In genomic region chr2:232381204-232382031, GRCh38 we compare ENCODE assay signal across 15 cellular contexts. TPM values are rescaled to one million over a fixed set of nuclear protein-coding genes. Genes with fewer than 3 reads are reported as not detected.
DNase-seq lines count a peak whose midpoint lies in the region; ATAC-seq, FAIRE-seq and TF ChIP-seq lines count a peak whose summit lies in the region.
"Not testable (repeated sequence)": the region's sequence is repeated elsewhere in the genome, so short reads cannot be mapped to it uniquely, and the experiment has no call there.
"Had no signal": no experiment of that assay in that cellular context is flagged by ENCODE, and none has a peak within 500 bp of the region (broad histone marks: within the 10 kb centered on the region; RNA-seq: fewer than 3 reads in every experiment).

No MANE protein-coding gene starts in this region.

- not testable (repeated sequence) for H3K9me3 ChIP-seq in HepG2 (ENCODE audit: low read length)

- not testable (repeated sequence) for BruUV-seq in HepG2 (replicated peaks; lab: Mats Ljungman, UMichigan)

- CTCF ChIA-PET in HepG2 (lab: Yijun Ruan, JAX; ENCODE audit: low intra/inter-chr PET ratio, low total read pairs), result not testable (repeated sequence)

- peaks cover 2 to 11% (median 7%) of the 10 kb centered on the region in 7 donors for H3K9me3 Mint-ChIP-seq in CD14-positive monocyte
- not testable (repeated sequence) for H3K9me3 Mint-ChIP-seq in activated naive CD8-positive, alpha-beta T cell treated with anti-CD3 and anti-CD28 coated beads, Interleukin-2, amount 10 ng/mL, durations not matched to agents 7 days and 5 days

- WGBS in HepG2 (ENCODE audit: low lambda C conversion rate), result 56% methylated on average over 28 of the region's 59 CpGs

- not testable (repeated sequence) for H2AFZ ChIP-seq in HepG2 (ENCODE audit: low read length)

- H3K27ac Mint-ChIP-seq in CD14-positive monocyte; activated naive CD8-positive, alpha-beta T cell treated with anti-CD3 and anti-CD28 coated beads, Interleukin-2, amount 10 ng/mL, durations not matched to agents 7 days and 5 days: not testable (repeated sequence)

- not testable (repeated sequence) for DNase-seq in CD14-positive monocyte (ENCODE audit: low spot score); GM20000 (ENCODE audit: low spot score); HepG2 (ENCODE audit: low spot score)
- peak; percentile 32 for DNase-seq in activated T-cell treated with anti-CD3 and anti-CD28 coated beads for 48 hours (ENCODE audit: low read depth)
- peak; percentile 69 for DNase-seq in activated naive CD8-positive, alpha-beta T cell treated with anti-CD3 and anti-CD28 coated beads, Interleukin-2, amount 10 ng/mL, durations not matched to agents 7 days and 5 days
- DNase-seq in posterior vena cava (ENCODE audit: low spot score), result peak; percentile 78
- peak; percentile 47 for DNase-seq in stimulated activated naive CD8-positive, alpha-beta T cell treated with anti-CD3 and anti-CD28 coated beads, Interleukin-15, Interleukin-2, amounts not matched to agents 100 U/mL and 50 U/mL, for 24 hours

- H3K4me2 ChIP-seq in HepG2 (ENCODE audit: low read depth, low read length), result not testable (repeated sequence)

- H3K79me2 ChIP-seq in HepG2 (ENCODE audit: insufficient read depth, low read length), result not testable (repeated sequence)

- H3K36me3 ChIP-seq in HepG2 (replicated peaks in 1 of 2; ENCODE audit: control insufficient read depth in 1 of 2, insufficient read depth in 2 of 2, low read length in 2 of 2), result not testable (repeated sequence)

- H3K4me3 Mint-ChIP-seq in CD14-positive monocyte, result peak overlapping the region; percentile 27 to 63
- H3K4me3 Mint-ChIP-seq in activated naive CD8-positive, alpha-beta T cell treated with anti-CD3 and anti-CD28 coated beads, Interleukin-2, amount 10 ng/mL, durations not matched to agents 7 days and 5 days, result peak overlapping the region; percentile 39

- intact Hi-C loops in CD14-positive monocyte (cut with micrococcal nuclease); HepG2 (cut with micrococcal nuclease; ENCODE audit: unreplicated experiment); posterior vena cava (cut with DNase I): not testable (repeated sequence)

- TF ChIP-seq CTCF in CD14-positive monocyte (IDR thresholded peaks at IDR 0.05), result not testable (repeated sequence)
- TF ChIP-seq CTCF in GM20000 (IDR thresholded peaks at IDR 0.05; ENCODE audit: extremely low read depth, missing control alignments) (peak; percentile 6), HepG2 (CRISPR knock-in tag; IDR thresholded peaks at IDR 0.05) (peak; percentile 30; the same call in 1 of the 2 replicates)

- H3K4me3 ChIP-seq in HepG2 (replicated peaks in 1 of 3; ENCODE audit: insufficient read depth in 1 of 3, low read depth in 2 of 3, low read length in 3 of 3), result not testable (repeated sequence)

- H3K4me1 Mint-ChIP-seq in CD14-positive monocyte; activated naive CD8-positive, alpha-beta T cell treated with anti-CD3 and anti-CD28 coated beads, Interleukin-2, amount 10 ng/mL, durations not matched to agents 7 days and 5 days: not testable (repeated sequence)

- not testable (repeated sequence) for H4K20me1 ChIP-seq in HepG2 (ENCODE audit: insufficient read depth, low read length)

- not testable (repeated sequence) for H3K9ac ChIP-seq in HepG2 (ENCODE audit: insufficient read depth, low read depth, low read length)

- not testable (repeated sequence) for FAIRE-seq in HepG2 (lab: Jason Lieb, UNC)

- not testable (repeated sequence) for TF ChIP-seq EP300 in HepG2 (IDR thresholded peaks at IDR 0.05; ENCODE audit: low read depth in 2 of 2, low read length in 2 of 2); HepG2 (CRISPR knock-in tag; IDR thresholded peaks at IDR 0.05; ENCODE audit: borderline replicate concordance)

- H3K27me3 ChIP-seq in HepG2 (ENCODE audit: control insufficient read depth in 1 of 2, insufficient read depth in 2 of 2, low read length in 2 of 2), result peaks cover 13 to 78% of the 10 kb centered on the region in 2 experiments

- H3K4me1 ChIP-seq in HepG2 (ENCODE audit: insufficient read depth, low read length), result not testable (repeated sequence)

- peaks cover 23 to 49% (median 25%) of the 10 kb centered on the region in 3 donors for H3K27me3 Mint-ChIP-seq in CD14-positive monocyte (ENCODE audit: low read depth in 3 of 3)
- H3K27me3 Mint-ChIP-seq in activated naive CD8-positive, alpha-beta T cell treated with anti-CD3 and anti-CD28 coated beads, Interleukin-2, amount 10 ng/mL, durations not matched to agents 7 days and 5 days, result peaks cover 37% of the 10 kb centered on the region

- not testable (repeated sequence) for H3K36me3 Mint-ChIP-seq in CD14-positive monocyte; activated naive CD8-positive, alpha-beta T cell treated with anti-CD3 and anti-CD28 coated beads, Interleukin-2, amount 10 ng/mL, durations not matched to agents 7 days and 5 days

- ATAC-seq in SK-N-SH treated with all-trans-retinoic acid at 6 μM for 48 hours, result peak; percentile 43
- peak; percentile 78 for ATAC-seq in activated naive CD8-positive, alpha-beta T cell treated with anti-CD3 and anti-CD28 coated beads, Interleukin-2, amount 10 ng/mL, durations not matched to agents 7 days and 5 days (ENCODE audit: low read depth)
- peak; percentile 51 for ATAC-seq in HepG2
- peak; percentile 70 for ATAC-seq in stimulated activated naive CD8-positive, alpha-beta T cell treated with anti-CD3 and anti-CD28 coated beads, Interleukin-15, Interleukin-2, amounts not matched to agents 100 U/mL and 50 U/mL, for 24 hours

- not testable (repeated sequence) for TF ChIP-seq RAD21 in HepG2 (CRISPR knock-in tag; IDR thresholded peaks at IDR 0.05)

- not testable (repeated sequence) for TF ChIP-seq POLR2A in HepG2 (IDR thresholded peaks at IDR 0.05; ENCODE audit: insufficient read depth in 1 of 2, low read depth in 2 of 2, low read length in 2 of 2)

- POLR2A ChIA-PET in activated naive CD8-positive, alpha-beta T cell treated with anti-CD3 and anti-CD28 coated beads, Interleukin-2, amount 10 ng/mL, durations not matched to agents 7 days and 5 days (lab: Charles Lee); HepG2 (lab: Yijun Ruan, JAX): not testable (repeated sequence)

- in situ Hi-C loops in HepG2 (cut with HindIII; ENCODE audit: extremely low pct_ligation_motif_present, low pct_unique_long_range_greater_than_20kb), result not testable (repeated sequence)

- not testable (repeated sequence) for H3K27ac ChIP-seq in HepG2 (ENCODE audit: extremely low read length, insufficient read depth, low read length)

RNA-seq across cellular contexts. Expression of gene ALPP, which starts 2.9 kb away (rescaled TPM):
- not detected for polyA plus RNA-seq in CD14-positive monocyte
- total RNA-seq in activated naive CD8-positive, alpha-beta T cell treated with anti-CD3 and anti-CD28 coated beads, Interleukin-2, amount 10 ng/mL, durations not matched to agents 7 days and 5 days, result not detected
- total RNA-seq in HepG2 (2016; rRNA removed; fragmentation: Illumina TruSeq; extraction: Trizol), result not detected in 2 replicates
- total RNA-seq in HepG2 (2016; cell fraction: cytosol; rRNA removed; fragmentation: Illumina TruSeq; extraction: Trizol; ENCODE audit: low read depth), result not detected in 2 replicates
- total RNA-seq in HepG2 (2016; cell fraction: insoluble cytoplasmic fraction; rRNA removed; fragmentation: Illumina TruSeq; extraction: Trizol), result not detected in 2 replicates
- total RNA-seq in HepG2 (2016; cell fraction: membrane; rRNA removed; fragmentation: Illumina TruSeq; extraction: Trizol), result not detected in 2 replicates
- not detected in 2 replicates for total RNA-seq in HepG2 (2016; cell fraction: nucleus; rRNA removed; fragmentation: Illumina TruSeq; extraction: Trizol)
- not detected in 2 replicates for polyA plus RNA-seq in HepG2 (2011; rRNA removed)
- not detected in 2 replicates for polyA plus RNA-seq in HepG2 (2011; cell fraction: cytosol; rRNA removed)
- polyA plus RNA-seq in HepG2 (2011; cell fraction: nucleus; rRNA removed), result not detected in 2 replicates
- polyA plus RNA-seq in HepG2 (2012), result not detected in 2 replicates
- polyA plus RNA-seq in HepG2 (2016; cell fraction: cytosol; fragmentation: Illumina TruSeq; extraction: Trizol; ENCODE audit: low read depth), result not detected in 2 replicates
- not detected in 2 replicates for polyA plus RNA-seq in HepG2 (2016; cell fraction: insoluble cytoplasmic fraction; fragmentation: Illumina TruSeq; extraction: Trizol; ENCODE audit: low read depth)
- not detected in 2 replicates for polyA plus RNA-seq in HepG2 (2016; cell fraction: membrane; fragmentation: Illumina TruSeq; extraction: Trizol; ENCODE audit: low read depth)
- polyA plus RNA-seq in HepG2 (2016; cell fraction: nucleus; fragmentation: Illumina TruSeq; extraction: Trizol; ENCODE audit: insufficient read depth, low read depth), result not detected in 2 replicates
- polyA minus RNA-seq in HepG2 (2011; rRNA and poly(A)+ RNA removed; ENCODE audit: low replicate concordance), result 1.1 TPM in 1 of 2 replicates, not detected in the other
- not detected in 2 replicates for polyA minus RNA-seq in HepG2 (2011; cell fraction: cytosol; rRNA and poly(A)+ RNA removed)
- not detected in 2 replicates for polyA minus RNA-seq in HepG2 (2011; cell fraction: nucleus; rRNA and poly(A)+ RNA removed)
- total RNA-seq in posterior vena cava, result not detected
- total RNA-seq: heart right ventricle, kidney epithelial cell, mucosa of gallbladder, right lobe of liver, SJCRH30, transverse colon had no signal
- polyA plus RNA-seq: heart right ventricle had no signal

RNA-seq across cellular contexts. Expression of gene ALPG, which starts 25.2 kb away (rescaled TPM):
- polyA plus RNA-seq in CD14-positive monocyte (not detected), HepG2 (2011; rRNA removed) (not detected in 2 replicates)
- total RNA-seq in activated naive CD8-positive, alpha-beta T cell treated with anti-CD3 and anti-CD28 coated beads, Interleukin-2, amount 10 ng/mL, durations not matched to agents 7 days and 5 days, result not detected
- total RNA-seq in HepG2 (2016; rRNA removed; fragmentation: Illumina TruSeq; extraction: Trizol) (not detected in 2 replicates), posterior vena cava (not detected)
- total RNA-seq in HepG2 (2016; cell fraction: cytosol; rRNA removed; fragmentation: Illumina TruSeq; extraction: Trizol; ENCODE audit: low read depth), result not detected in 2 replicates
- total RNA-seq in HepG2 (2016; cell fraction: insoluble cytoplasmic fraction; rRNA removed; fragmentation: Illumina TruSeq; extraction: Trizol), result not detected in 2 replicates
- not detected in 2 replicates for total RNA-seq in HepG2 (2016; cell fraction: membrane; rRNA removed; fragmentation: Illumina TruSeq; extraction: Trizol)
- total RNA-seq in HepG2 (2016; cell fraction: nucleus; rRNA removed; fragmentation: Illumina TruSeq; extraction: Trizol), result not detected in 2 replicates
- not detected in 2 replicates for polyA plus RNA-seq in HepG2 (2011; cell fraction: cytosol; rRNA removed)
- polyA plus RNA-seq in HepG2 (2011; cell fraction: nucleus; rRNA removed), result not detected in 2 replicates
- polyA plus RNA-seq in HepG2 (2012), result not detected in 2 replicates
- polyA plus RNA-seq in HepG2 (2016; cell fraction: cytosol; fragmentation: Illumina TruSeq; extraction: Trizol; ENCODE audit: low read depth), result not detected in 2 replicates
- not detected in 2 replicates for polyA plus RNA-seq in HepG2 (2016; cell fraction: insoluble cytoplasmic fraction; fragmentation: Illumina TruSeq; extraction: Trizol; ENCODE audit: low read depth)
- polyA plus RNA-seq in HepG2 (2016; cell fraction: membrane; fragmentation: Illumina TruSeq; extraction: Trizol; ENCODE audit: low read depth), result not detected in 2 replicates
- polyA plus RNA-seq in HepG2 (2016; cell fraction: nucleus; fragmentation: Illumina TruSeq; extraction: Trizol; ENCODE audit: insufficient read depth, low read depth), result not detected in 2 replicates
- 0.12 TPM in 1 of 2 replicates, not detected in the other for polyA minus RNA-seq in HepG2 (2011; rRNA and poly(A)+ RNA removed; ENCODE audit: low replicate concordance)
- not detected in 2 replicates for polyA minus RNA-seq in HepG2 (2011; cell fraction: cytosol; rRNA and poly(A)+ RNA removed)
- polyA minus RNA-seq in HepG2 (2011; cell fraction: nucleus; rRNA and poly(A)+ RNA removed), result not detected in 2 replicates
- total RNA-seq: esophagus muscularis mucosa, heart right ventricle, kidney epithelial cell, mucosa of gallbladder, right lobe of liver, SJCRH30, transverse colon had no signal
- polyA plus RNA-seq: heart right ventricle had no signal
